Comparison of ENCODE assay signal across 20 cellular contexts in the genomic region with DNA sequence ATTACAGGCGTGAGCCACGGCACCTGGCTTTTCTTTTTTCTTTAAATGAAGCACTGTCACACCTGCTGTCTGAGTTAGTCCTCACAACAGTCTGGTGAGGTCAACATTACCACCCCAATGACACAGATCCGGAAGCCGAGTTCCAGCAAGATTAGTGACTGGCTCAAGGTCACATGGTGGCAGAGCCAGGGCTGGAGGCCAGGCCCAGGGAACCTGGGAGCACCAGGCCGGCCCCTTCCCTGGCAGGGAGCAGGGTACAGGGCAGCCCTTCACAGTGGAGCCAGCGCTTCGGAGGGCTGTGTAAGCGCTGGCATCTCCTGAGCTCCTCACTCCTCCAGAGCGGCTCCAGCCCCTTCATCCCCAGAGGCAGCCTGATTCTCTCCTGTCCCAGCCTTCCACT.
"Had no signal": no experiment of that assay in that cellular context is flagged by ENCODE, and none has a peak within 500 bp of the region (broad histone marks: within the 10 kb centered on the region; RNA-seq: fewer than 3 reads in every experiment).

No MANE protein-coding gene starts in this region.

- H3K36me3 ChIP-seq: gastrocnemius medialis, lower lobe of right lung, stomach had no signal

- FAIRE-seq: TTC549 had no signal

- H3K27ac ChIP-seq: gastrocnemius medialis had no signal

- DNase-seq: activated CD4-positive, alpha-beta memory T cell treated with anti-CD3 and anti-CD28 coated beads, Interleukin-2, amount 10 ng/mL, durations not matched to agents 7 days and 5 days; activated CD4-positive, alpha-beta T cell treated with anti-CD3 and anti-CD28 coated beads for 36 hours; activated CD8-positive, alpha-beta memory T cell treated with anti-CD3 and anti-CD28 coated beads, Interleukin-2, amount 10 ng/mL, durations not matched to agents 7 days and 5 days; activated naive CD4-positive, alpha-beta T cell; activated naive CD8-positive, alpha-beta T cell treated with anti-CD3 and anti-CD28 coated beads for 36 hours; cortex of kidney; gastrocnemius medialis; lower lobe of right lung; natural killer cell; stimulated activated CD4-positive, alpha-beta T cell treated with anti-CD3 and anti-CD28 coated beads, Interleukin-15, amount 100 ng/mL, for 24 hours; stimulated activated CD4-positive, alpha-beta T cell treated with anti-CD3 and anti-CD28 coated beads, Interleukin-2, amount 100 ng/mL, for 48 hours; stomach had no signal

- H3K4me3 ChIP-seq: gastrocnemius medialis, lower lobe of right lung, skin epidermis, stomach had no signal

- H3K9me3 Mint-ChIP-seq: activated CD4-positive, alpha-beta memory T cell treated with anti-CD3 and anti-CD28 coated beads, Interleukin-2, amount 10 ng/mL, durations not matched to agents 7 days and 5 days; activated naive CD8-positive, alpha-beta T cell treated with anti-CD3 and anti-CD28 coated beads for 36 hours; activated T-helper 17 cell treated with anti-CD3 and anti-CD28 coated beads, Interleukin-2, amount 50 U/mL, for 72 hours; brain; central memory CD8-positive, alpha-beta T cell; natural killer cell; T-helper 2 cell treated with Interferon-gamma antibody and Interleukin-4, amounts not matched to agents 5 μg/mL and 100 μg/mL, for 36 hours; type B pancreatic cell; WTC11 had no signal

- H3K27me3 ChIP-seq: gastrocnemius medialis had no signal

- H3K27ac Mint-ChIP-seq: activated CD4-positive, alpha-beta memory T cell treated with anti-CD3 and anti-CD28 coated beads, Interleukin-2, amount 10 ng/mL, durations not matched to agents 7 days and 5 days; activated CD4-positive, alpha-beta T cell treated with anti-CD3 and anti-CD28 coated beads for 36 hours; activated CD8-positive, alpha-beta memory T cell treated with anti-CD3 and anti-CD28 coated beads, Interleukin-2, amount 10 ng/mL, durations not matched to agents 7 days and 5 days; activated naive CD8-positive, alpha-beta T cell treated with anti-CD3 and anti-CD28 coated beads for 36 hours; activated T-helper 17 cell treated with anti-CD3 and anti-CD28 coated beads, Interleukin-2, amount 50 U/mL, for 72 hours; natural killer cell; T-helper 2 cell treated with Interferon-gamma antibody and Interleukin-4, amounts not matched to agents 5 μg/mL and 100 μg/mL, for 36 hours; type B pancreatic cell; WTC11 had no signal

- ATAC-seq: activated CD4-positive, alpha-beta T cell treated with anti-CD3 and anti-CD28 coated beads for 36 hours; activated CD8-positive, alpha-beta memory T cell treated with anti-CD3 and anti-CD28 coated beads, Interleukin-2, amount 10 ng/mL, durations not matched to agents 7 days and 5 days; activated T-helper 17 cell treated with anti-CD3 and anti-CD28 coated beads, Interleukin-2, amount 50 U/mL, for 72 hours; gastrocnemius medialis; natural killer cell; WTC11 had no signal

- H3K4me1 ChIP-seq: gastrocnemius medialis, stomach had no signal

- H3K4me1 Mint-ChIP-seq: activated T-helper 17 cell treated with anti-CD3 and anti-CD28 coated beads, Interleukin-2, amount 50 U/mL, for 72 hours; WTC11 had no signal

- H3K27me3 Mint-ChIP-seq: activated CD4-positive, alpha-beta memory T cell treated with anti-CD3 and anti-CD28 coated beads, Interleukin-2, amount 10 ng/mL, durations not matched to agents 7 days and 5 days; activated CD4-positive, alpha-beta T cell treated with anti-CD3 and anti-CD28 coated beads for 36 hours; activated CD8-positive, alpha-beta memory T cell treated with anti-CD3 and anti-CD28 coated beads, Interleukin-2, amount 10 ng/mL, durations not matched to agents 7 days and 5 days; activated naive CD8-positive, alpha-beta T cell treated with anti-CD3 and anti-CD28 coated beads for 36 hours; activated T-helper 17 cell treated with anti-CD3 and anti-CD28 coated beads, Interleukin-2, amount 50 U/mL, for 72 hours; central memory CD8-positive, alpha-beta T cell had no signal

- H3K4me3 Mint-ChIP-seq: activated CD4-positive, alpha-beta memory T cell treated with anti-CD3 and anti-CD28 coated beads, Interleukin-2, amount 10 ng/mL, durations not matched to agents 7 days and 5 days; activated CD4-positive, alpha-beta T cell treated with anti-CD3 and anti-CD28 coated beads for 36 hours; activated CD8-positive, alpha-beta memory T cell treated with anti-CD3 and anti-CD28 coated beads, Interleukin-2, amount 10 ng/mL, durations not matched to agents 7 days and 5 days; activated naive CD8-positive, alpha-beta T cell treated with anti-CD3 and anti-CD28 coated beads for 36 hours; activated T-helper 17 cell treated with anti-CD3 and anti-CD28 coated beads, Interleukin-2, amount 50 U/mL, for 72 hours; brain; central memory CD8-positive, alpha-beta T cell; natural killer cell; T-helper 2 cell treated with Interferon-gamma antibody and Interleukin-4, amounts not matched to agents 5 μg/mL and 100 μg/mL, for 36 hours; type B pancreatic cell; WTC11 had no signal

- H3K36me3 Mint-ChIP-seq: activated CD8-positive, alpha-beta memory T cell treated with anti-CD3 and anti-CD28 coated beads, Interleukin-2, amount 10 ng/mL, durations not matched to agents 7 days and 5 days; activated naive CD8-positive, alpha-beta T cell treated with anti-CD3 and anti-CD28 coated beads for 36 hours; brain; natural killer cell; type B pancreatic cell; WTC11 had no signal

- H3K9me3 ChIP-seq: gastrocnemius medialis, lower lobe of right lung, stomach had no signal
